Comparison of ENCODE assay signal across 8 cellular contexts in the genomic region with DNA sequence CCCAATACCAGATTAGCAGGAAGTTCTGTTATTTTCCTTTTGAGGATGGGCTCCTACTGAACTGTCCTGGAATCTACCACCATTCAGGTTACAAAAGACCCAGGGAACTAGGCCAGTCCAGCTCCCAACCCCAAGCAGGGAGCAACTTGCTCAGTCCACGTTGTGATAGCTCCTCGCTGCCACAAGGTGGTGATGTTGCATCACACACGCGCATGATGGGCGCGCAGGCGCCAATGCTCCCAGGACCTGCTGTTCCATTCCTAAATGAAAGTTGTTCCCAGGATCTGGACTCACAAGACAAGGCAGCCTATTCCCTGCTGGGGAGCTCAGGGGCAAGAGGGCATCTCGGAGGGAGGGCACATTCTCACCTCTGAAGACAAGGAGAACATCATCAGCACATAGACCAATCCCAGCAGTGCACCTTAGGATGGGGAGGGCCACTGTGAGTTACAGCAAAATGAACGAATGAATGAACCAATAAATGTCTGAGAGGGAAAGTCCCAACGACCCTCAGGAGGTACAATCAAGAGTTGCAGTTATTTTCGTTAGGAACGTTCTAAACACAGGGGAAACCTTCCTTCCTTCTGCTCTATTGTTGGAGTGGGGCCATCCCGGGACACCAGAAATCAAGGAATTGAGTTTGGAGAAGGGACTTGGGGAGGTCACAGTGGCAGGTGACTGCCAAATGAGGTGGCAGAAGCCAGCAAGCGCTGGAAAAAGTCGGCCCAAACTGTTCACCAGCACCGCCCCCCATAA. TPM values are rescaled to one million over a fixed set of nuclear protein-coding genes. Genes with fewer than 3 reads are reported as not detected.
A peak's percentile ranks its signal among the peaks of the same experiment; 100 is the strongest.
DNase-seq lines count a peak whose midpoint lies in the region; ATAC-seq and TF ChIP-seq lines count a peak whose summit lies in the region.
"Not testable (repeated sequence)": the region's sequence is repeated elsewhere in the genome, so short reads cannot be mapped to it uniquely, and the experiment has no call there.

No MANE protein-coding gene starts in this region.

- H3K4me3 Mint-ChIP-seq in CD8-positive, alpha-beta memory T cell: peak overlapping the region; percentile 89 to 93 (median 91)

- peak; percentile 10 to 81 (median 63) for DNase-seq in CD8-positive, alpha-beta memory T cell
- DNase-seq in UCSD-AML1 (lab: John Stamatoyannopoulos, UW; ENCODE audit: unreplicated experiment) (peak; percentile 25), foreskin keratinocyte (peak in 1 of 2 donors; percentile 17)
- peak; percentile 39 to 85 (median 72) for DNase-seq in stimulated activated naive CD4-positive, alpha-beta T cell (lab: John Stamatoyannopoulos, UW)

- H3K27me3 Mint-ChIP-seq in CD8-positive, alpha-beta memory T cell: not testable (repeated sequence)

- not testable (repeated sequence) for H3K36me3 ChIP-seq in CD8-positive, alpha-beta memory T cell (ENCODE audit: insufficient read depth, low read length); Loucy (ENCODE audit: insufficient read depth, low read length); muscle layer of duodenum (ENCODE audit: control insufficient read depth in 1 of 2, insufficient read depth in 2 of 2, low read length in 2 of 2)

- CTCF ChIA-PET in CD8-positive, alpha-beta memory T cell (lab: Charles Lee): interaction anchor here (1.0 to 4.6 kb wide), 11 partner anchors 8 to 157 kb away, joined by 3 to 73 read pairs (median 4); partner anchors contain the start of gene SERPINB1

- ATAC-seq in GM21528 (IDR thresholded peaks at IDR 0.05; ENCODE audit: low FRiP score, unreplicated experiment) (peak; percentile 44), foreskin keratinocyte (peak; percentile 55)

- H3K4me2 ChIP-seq in Loucy (ENCODE audit: low read depth, low read length, poor library complexity, severe bottlenecking): peak overlapping the region; percentile 96

- peak overlapping the region; percentile 75 for H3K4me3 ChIP-seq in CD8-positive, alpha-beta memory T cell (ENCODE audit: low read length)
- H3K4me3 ChIP-seq in Loucy (ENCODE audit: low read length, poor library complexity, severe bottlenecking) (peak overlapping the region; percentile 83), muscle layer of duodenum (ENCODE audit: low read depth in 1 of 2, low read length in 2 of 2) (peak overlapping the region; percentile 61 to 84)

- H3K27ac ChIP-seq in CD8-positive, alpha-beta memory T cell (ENCODE audit: low read depth, low read length): peak overlapping the region; percentile 52
- H3K27ac ChIP-seq in angular gyrus (ENCODE audit: low read depth, low read length) (peak overlapping the region; percentile 77), muscle layer of duodenum (ENCODE audit: low read length) (peak overlapping the region; percentile 67)
- not testable (repeated sequence) for H3K27ac ChIP-seq in foreskin keratinocyte

- peaks cover 19% of the 10 kb centered on the region for H3K4me1 ChIP-seq in CD8-positive, alpha-beta memory T cell (ENCODE audit: insufficient read depth, low read length)
- peaks cover 20% of the 10 kb centered on the region for H3K4me1 ChIP-seq in Loucy (ENCODE audit: insufficient read depth, low read length, poor library complexity, severe bottlenecking)
- H3K4me1 ChIP-seq in foreskin keratinocyte: not testable (repeated sequence)
- H3K4me1 ChIP-seq in muscle layer of duodenum (ENCODE audit: control insufficient read depth in 1 of 2, insufficient read depth in 2 of 2, low read length in 2 of 2): peaks cover 0 to 11% of the 10 kb centered on the region in 2 donors

- POLR2A ChIA-PET in CD8-positive, alpha-beta memory T cell (lab: Charles Lee): interaction anchor here (1.0 to 3.9 kb wide), 6 partner anchors 8 to 65 kb away, joined by 3 to 37 read pairs (median 14); no protein-coding TSS in a partner anchor

- H3K4me1 Mint-ChIP-seq in CD8-positive, alpha-beta memory T cell: peaks cover 28 to 38% (median 35%) of the 10 kb centered on the region in 3 donors

- peak overlapping the region; percentile 80 to 96 (median 92) for H3K27ac Mint-ChIP-seq in CD8-positive, alpha-beta memory T cell

- H3K9me3 ChIP-seq in CD8-positive, alpha-beta memory T cell (ENCODE audit: low read length); Loucy (ENCODE audit: insufficient read depth, low read depth, low read length); muscle layer of duodenum (ENCODE audit: control insufficient read depth in 1 of 2, low read length in 2 of 2): not testable (repeated sequence)

- H4K20me1 ChIP-seq in Loucy (ENCODE audit: insufficient read depth, low read length, poor library complexity, severe bottlenecking): not testable (repeated sequence)

- not testable (repeated sequence) for H3F3A ChIP-seq in Loucy (ENCODE audit: low read depth)

- H3K79me2 ChIP-seq in Loucy (ENCODE audit: insufficient read depth, low read length): not testable (repeated sequence)

- peak overlapping the region; percentile 70 for H3K9ac ChIP-seq in Loucy (ENCODE audit: low read depth, low read length, poor library complexity, severe bottlenecking)

- not testable (repeated sequence) for H3K9me2 ChIP-seq in Loucy (replicated peaks; ENCODE audit: low read depth, low read length)

- peak overlapping the region; percentile 76 for H2AFZ ChIP-seq in Loucy (ENCODE audit: low read length)

- TF ChIP-seq CTCF in Loucy (conservative IDR thresholded peaks at IDR 0.05; ENCODE audit: low read length) (peak; percentile 57), foreskin keratinocyte (conservative IDR thresholded peaks at IDR 0.05) (peak; percentile 76)

- peaks cover 0 to 13% (median 3%) of the 10 kb centered on the region in 3 donors for H3K36me3 Mint-ChIP-seq in CD8-positive, alpha-beta memory T cell

- not testable (repeated sequence) for H3K27me3 ChIP-seq in CD8-positive, alpha-beta memory T cell (ENCODE audit: insufficient read depth, low read length, poor library complexity, severe bottlenecking); Loucy (ENCODE audit: insufficient read depth, low read length, poor library complexity, severe bottlenecking); foreskin keratinocyte; muscle layer of duodenum (ENCODE audit: low read depth, low read length)

- H3K9me3 Mint-ChIP-seq in CD8-positive, alpha-beta memory T cell: not testable (repeated sequence)

RNA-seq across cellular contexts. Expression of gene NQO2, which starts 1.3 kb away (rescaled TPM):
- 10 to 100 TPM; 15.6 to 18.5 TPM for total RNA-seq in CD8-positive, alpha-beta memory T cell
- 53.5 TPM for polyA plus RNA-seq in CD8-positive, alpha-beta memory T cell
- 17.6 and 27.1 TPM in 2 replicates for total RNA-seq in foreskin keratinocyte
- 22.8 and 34.0 TPM in 2 replicates for polyA plus RNA-seq in foreskin keratinocyte

RNA-seq across cellular contexts. Expression of gene SERPINB6, which starts 27.1 kb away (rescaled TPM):
- 10 to 100 TPM; 62.1 to 66.0 TPM for total RNA-seq in CD8-positive, alpha-beta memory T cell
- polyA plus RNA-seq in CD8-positive, alpha-beta memory T cell: 86.0 TPM
- 57.6 and 59.0 TPM in 2 replicates for total RNA-seq in foreskin keratinocyte
- 81.3 and 86.5 TPM in 2 replicates for polyA plus RNA-seq in foreskin keratinocyte
